Comparison of ENCODE assay signal across 9 cellular contexts in the genomic region with DNA sequence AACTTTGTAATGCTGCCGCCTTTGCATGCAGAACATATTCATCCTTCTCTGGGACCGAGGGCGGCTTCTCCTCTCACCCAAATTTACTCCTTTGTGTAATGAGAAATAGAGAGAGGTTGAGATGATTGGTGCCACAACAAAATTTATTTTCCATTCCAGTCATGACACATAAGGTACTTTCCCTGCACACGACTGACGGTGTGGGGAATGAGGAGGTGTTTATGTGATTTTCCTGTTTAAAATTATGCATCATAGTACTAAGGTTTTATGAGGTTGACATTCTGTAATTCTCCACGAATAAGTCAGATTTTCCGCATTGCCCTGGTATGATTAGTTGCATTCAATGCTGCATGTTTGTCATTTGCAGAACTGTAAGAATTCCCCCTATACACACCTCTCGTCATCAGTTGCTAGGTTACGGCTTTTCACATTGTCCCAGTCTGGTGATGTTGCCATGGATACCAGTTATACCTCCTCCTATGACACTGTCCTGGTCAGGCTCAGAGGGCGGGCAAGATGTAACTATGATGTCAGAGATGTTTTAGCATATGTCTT. TPM values are rescaled to one million over a fixed set of nuclear protein-coding genes. Genes with fewer than 3 reads are reported as not detected.
A peak's percentile ranks its signal among the peaks of the same experiment; 100 is the strongest.
DNase-seq lines count a peak whose midpoint lies in the region; ATAC-seq and TF ChIP-seq lines count a peak whose summit lies in the region.
"Had no signal": no experiment of that assay in that cellular context is flagged by ENCODE, and none has a peak within 500 bp of the region (broad histone marks: within the 10 kb centered on the region; RNA-seq: fewer than 3 reads in every experiment).

No MANE protein-coding gene starts in this region.

- peak; percentile 61 for ATAC-seq in CD8-positive, alpha-beta T cell
- ATAC-seq in GM21367 (IDR thresholded peaks at IDR 0.05; ENCODE audit: unreplicated experiment) (peak; percentile 81), HG03457 (IDR thresholded peaks at IDR 0.05; ENCODE audit: unreplicated experiment) (peak; percentile 76)

- POLR2A ChIA-PET in CD8-positive, alpha-beta T cell (lab: Charles Lee), result interaction anchor here (0.7 to 2.8 kb wide), 2 partner anchors 23 to 238 kb away, joined by 3 to 12 read pairs; partner anchors contain the start of gene BICDL1

- H3K27ac ChIP-seq in CD8-positive, alpha-beta T cell (ENCODE audit: low read depth, low read length), result peak overlapping the region; percentile 52
- H3K27ac ChIP-seq in epithelial cell of prostate, result no peak overlapping the region
- H3K27ac ChIP-seq: upper lobe of left lung had no signal

- H3K9me3 Mint-ChIP-seq in CD8-positive, alpha-beta T cell, result no peaks in the 10 kb centered on the region

- no peak for TF ChIP-seq CTCF in CD8-positive, alpha-beta T cell (IDR thresholded peaks at IDR 0.05)

- CTCF ChIA-PET in CD8-positive, alpha-beta T cell (lab: Charles Lee), result interaction anchor here (1.5 kb wide), 1 partner anchor 75 kb away, joined by 3 read pairs; no protein-coding TSS in a partner anchor

- H3K27me3 ChIP-seq in CD8-positive, alpha-beta T cell (ENCODE audit: insufficient read depth, low read length), result no peaks in the 10 kb centered on the region
- H3K27me3 ChIP-seq: upper lobe of left lung had no signal

- DNase-seq in CD8-positive, alpha-beta T cell, result peak in 6 of 7 experiments; percentile 23 to 88 (median 58)
- DNase-seq in activated CD4-positive, alpha-beta T cell treated with anti-CD3 and anti-CD28 coated beads, Interleukin-2, amount 50 U/mL, for 24 hours (ENCODE audit: low read depth in 1 of 2, low spot score in 1 of 2), result peak; percentile 46 to 94
- peak; percentile 39 for DNase-seq in epithelial cell of prostate (ENCODE audit: low read depth, low spot score)
- DNase-seq in stimulated activated CD8-positive, alpha-beta memory T cell treated with anti-CD3 and anti-CD28 coated beads, Interleukin-2, amount 100 ng/mL, for 1 hour (ENCODE audit: low read depth in 2 of 2), result peak; percentile 30 to 48
- DNase-seq in dedifferentiated amniotic fluid mesenchymal stem cell (ENCODE audit: extremely low spot score), result no peak
- no peak for DNase-seq in NCI-H2171 (lab: John Stamatoyannopoulos, UW)
- DNase-seq: upper lobe of left lung had no signal

- no peaks in the 10 kb centered on the region for H3K36me3 ChIP-seq in CD8-positive, alpha-beta T cell (ENCODE audit: insufficient read depth, low read length)
- H3K36me3 ChIP-seq: upper lobe of left lung had no signal

- no peaks in the 10 kb centered on the region for H3K9me3 ChIP-seq in CD8-positive, alpha-beta T cell (ENCODE audit: low read length)
- H3K9me3 ChIP-seq: upper lobe of left lung had no signal

- peaks cover 18% of the 10 kb centered on the region for H3K36me3 Mint-ChIP-seq in CD8-positive, alpha-beta T cell

- intact Hi-C loops in CD8-positive, alpha-beta T cell (cut with DNase I, micrococcal nuclease), result loop anchor here (1.0 kb wide), 2 partner anchors 23 to 75 kb away; partner anchors contain the start of gene BICDL1 (in 1 of the 2)

- peaks cover 83% of the 10 kb centered on the region for H3K4me1 Mint-ChIP-seq in CD8-positive, alpha-beta T cell (ENCODE audit: low read depth)

- H3K27ac Mint-ChIP-seq in CD8-positive, alpha-beta T cell, result peak overlapping the region; percentile 99

- H3K4me1 ChIP-seq in CD8-positive, alpha-beta T cell (ENCODE audit: insufficient read depth, low read length), result peaks cover 69% of the 10 kb centered on the region
- H3K4me1 ChIP-seq: upper lobe of left lung had no signal

- H3K4me3 ChIP-seq in CD8-positive, alpha-beta T cell (ENCODE audit: low read depth, low read length), result no peak overlapping the region
- H3K4me3 ChIP-seq: upper lobe of left lung had no signal

- no peaks in the 10 kb centered on the region for H3K27me3 Mint-ChIP-seq in CD8-positive, alpha-beta T cell (ENCODE audit: low read depth)

- H3K4me3 Mint-ChIP-seq in CD8-positive, alpha-beta T cell, result peak overlapping the region; percentile 76

RNA-seq across cellular contexts. Expression of gene BICDL1, which starts 23.1 kb away (rescaled TPM):
- total RNA-seq in CD8-positive, alpha-beta T cell, result 100 to 1,000 TPM; 138 to 154 TPM

Comparison
In these comparisons a context has a peak if more than half of its experiments do, and no peak if none do; other contexts are left out.
1. DNase-seq: peak in CD8-positive, alpha-beta T cell (6 of 7), activated CD4-positive, alpha-beta T cell treated with anti-CD3 and anti-CD28 coated beads, Interleukin-2, amount 50 U/mL, for 24 hours (2 of 2), epithelial cell of prostate (single experiment) and stimulated activated CD8-positive, alpha-beta memory T cell treated with anti-CD3 and anti-CD28 coated beads, Interleukin-2, amount 100 ng/mL, for 1 hour (2 of 2); none in dedifferentiated amniotic fluid mesenchymal stem cell (single experiment) and NCI-H2171 (single experiment).
2. Peak in every context shown above with its lines, with median percentiles within 50 percentile points of each other: ATAC-seq.